Comparison of ENCODE assay signal across 8 cellular contexts in genomic region chr13:98509271-98510155, GRCh38.
A peak's percentile ranks its signal among the peaks of the same experiment; 100 is the strongest.
DNase-seq lines count a peak whose midpoint lies in the region; ATAC-seq, FAIRE-seq and TF ChIP-seq lines count a peak whose summit lies in the region.

No MANE protein-coding gene starts in this region.

- peaks cover 6% of the 10 kb centered on the region for H3K36me3 ChIP-seq in skeletal muscle satellite cell (ENCODE audit: insufficient read depth, low read length)

- TF ChIP-seq POLR2A in GM12891 (IDR thresholded peaks at IDR 0.05; ENCODE audit: low read depth, low read length) (no peak), NB4 (IDR thresholded peaks at IDR 0.05; ENCODE audit: extremely low read depth, insufficient read length) (no peak)

- H3K4me3 ChIP-seq in NB4 (ENCODE audit: low read depth, low read length) (no peak overlapping the region), skeletal muscle satellite cell (ENCODE audit: low read length) (peak overlapping the region; percentile 12)

- ATAC-seq in HG02610 (IDR thresholded peaks at IDR 0.05; ENCODE audit: unreplicated experiment) = peak; percentile 49
- peak; percentile 69 for ATAC-seq in activated T-helper 17 cell treated with anti-CD3 and anti-CD28 coated beads, Interleukin-2, amount 50 U/mL, for 72 hours (replicated peaks)

- H3K4me1 ChIP-seq in skeletal muscle satellite cell (ENCODE audit: control insufficient read depth, insufficient read depth, low read length) = peaks cover 36% of the 10 kb centered on the region

- TF ChIP-seq CTCF in NB4 (IDR thresholded peaks at IDR 0.05; ENCODE audit: low read depth, low read length) (no peak), glutamatergic neuron (IDR thresholded peaks at IDR 0.05; ENCODE audit: partially characterized antibody, unreplicated experiment) (no peak)

- DNase-seq in GM12891 (ENCODE audit: insufficient read length, low spot score) = no peak
- DNase-seq in NB4 (ENCODE audit: low read depth) = peak; percentile 92
- no peak for DNase-seq in glutamatergic neuron
- DNase-seq in NCI-H2107 treated with DMSO at 0.1 percent for 48 hours (lab: John Stamatoyannopoulos, UW; ENCODE audit: unreplicated experiment) = no peak
- no peak for DNase-seq in HEK293T (ENCODE audit: extremely low spot score)

- peak overlapping the region; percentile 68 for H3K4me2 ChIP-seq in skeletal muscle satellite cell (ENCODE audit: low read length)

- POLR2A ChIA-PET in HEK293T (lab: Yijun Ruan, JAX) = no interaction called here

- H3K9me3 ChIP-seq in skeletal muscle satellite cell (replicated peaks; ENCODE audit: low read length) = no peaks in the 10 kb centered on the region

- H3K9ac ChIP-seq in skeletal muscle satellite cell (ENCODE audit: low read depth, low read length) = peak overlapping the region; percentile 50

- peaks cover 79% of the 10 kb centered on the region for H3K4me1 Mint-ChIP-seq in activated T-helper 17 cell treated with anti-CD3 and anti-CD28 coated beads, Interleukin-2, amount 50 U/mL, for 72 hours
- H3K4me1 Mint-ChIP-seq in glutamatergic neuron (ENCODE audit: low read depth, unreplicated experiment) = peaks cover 63% of the 10 kb centered on the region

- FAIRE-seq in GM12891 (lab: Jason Lieb, UNC) = peak; percentile 31

- no peaks in the 10 kb centered on the region for H3K27me3 ChIP-seq in skeletal muscle satellite cell (ENCODE audit: control insufficient read depth, insufficient read depth, low read length)

- CTCF ChIA-PET in HEK293T (lab: Yijun Ruan, JAX) = no interaction called here

- no peaks in the 10 kb centered on the region for H3K27me3 Mint-ChIP-seq in activated T-helper 17 cell treated with anti-CD3 and anti-CD28 coated beads, Interleukin-2, amount 50 U/mL, for 72 hours
- no peaks in the 10 kb centered on the region for H3K27me3 Mint-ChIP-seq in glutamatergic neuron (ENCODE audit: unreplicated experiment)

- H3K4me3 Mint-ChIP-seq in activated T-helper 17 cell treated with anti-CD3 and anti-CD28 coated beads, Interleukin-2, amount 50 U/mL, for 72 hours = peak overlapping the region; percentile 90
- H3K4me3 Mint-ChIP-seq in glutamatergic neuron (ENCODE audit: unreplicated experiment) = peak overlapping the region; percentile 10

- peak overlapping the region; percentile 98 for H3K27ac Mint-ChIP-seq in activated T-helper 17 cell treated with anti-CD3 and anti-CD28 coated beads, Interleukin-2, amount 50 U/mL, for 72 hours
- peak overlapping the region; percentile 72 for H3K27ac Mint-ChIP-seq in glutamatergic neuron (ENCODE audit: unreplicated experiment)

- H3K36me3 Mint-ChIP-seq in activated T-helper 17 cell treated with anti-CD3 and anti-CD28 coated beads, Interleukin-2, amount 50 U/mL, for 72 hours (ENCODE audit: low read depth) = peaks cover 99% of the 10 kb centered on the region
- no peaks in the 10 kb centered on the region for H3K36me3 Mint-ChIP-seq in glutamatergic neuron (ENCODE audit: unreplicated experiment)

- no peaks in the 10 kb centered on the region for H3K9me3 Mint-ChIP-seq in activated T-helper 17 cell treated with anti-CD3 and anti-CD28 coated beads, Interleukin-2, amount 50 U/mL, for 72 hours
- H3K9me3 Mint-ChIP-seq in glutamatergic neuron (ENCODE audit: unreplicated experiment) = peaks cover 7% of the 10 kb centered on the region

TF ChIP-seq in GM12891, 5 proteins besides CTCF, POLR2A, EP300 and RAD21:
- TF ChIP-seq SPI1 (IDR thresholded peaks at IDR 0.05; ENCODE audit: low read depth, low read length) = peak; percentile 82
- TF ChIP-seq POU2F2 (IDR thresholded peaks at IDR 0.05; ENCODE audit: low read depth, low read length) = no peak

TF ChIP-seq in HEK293T, 16 proteins besides CTCF, POLR2A, EP300 and RAD21:
- no peak for TF ChIP-seq FOXK2 (IDR thresholded peaks at IDR 0.05)
- no peak for TF ChIP-seq NFRKB (IDR thresholded peaks at IDR 0.05)
- no peak for TF ChIP-seq FOXM1 (IDR thresholded peaks at IDR 0.05; ENCODE audit: borderline replicate concordance)
- TF ChIP-seq ELF4 (IDR thresholded peaks at IDR 0.05) = no peak
- no peak for TF ChIP-seq HDGF (IDR thresholded peaks at IDR 0.05; ENCODE audit: borderline replicate concordance)
- TF ChIP-seq PKNOX1 (IDR thresholded peaks at IDR 0.05) = no peak
- TF ChIP-seq TARDBP (IDR thresholded peaks at IDR 0.05) = no peak
